ENCODE assay signal across 8 cellular contexts in genomic region chr10:71772832-71773220, GRCh38. TPM values are rescaled to one million over a fixed set of nuclear protein-coding genes. Genes with fewer than 3 reads are reported as not detected.
A peak's percentile ranks its signal among the peaks of the same experiment; 100 is the strongest.
DNase-seq lines count a peak whose midpoint lies in the region; ATAC-seq, FAIRE-seq and TF ChIP-seq lines count a peak whose summit lies in the region.

No MANE protein-coding gene starts in this region.

- ATAC-seq in GM18909 (IDR thresholded peaks at IDR 0.05; ENCODE audit: poor library complexity, unreplicated experiment) (no peak), GM19395 (IDR thresholded peaks at IDR 0.05; ENCODE audit: unreplicated experiment) (no peak)

- DNase-seq in astrocyte (ENCODE audit: low read depth), result no peak
- DNase-seq in kidney epithelial cell (ENCODE audit: low read depth), result no peak
- DNase-seq in NCI-H69 (lab: John Stamatoyannopoulos, UW), result no peak
- no peak for DNase-seq in NCI-H748 treated with DMSO at 0.1 percent for 48 hours (lab: John Stamatoyannopoulos, UW)

- peaks cover 17% of the 10 kb centered on the region for H3K4me1 Mint-ChIP-seq in astrocyte (ENCODE audit: low read depth, unreplicated experiment)

- peak overlapping the region; percentile 82 for H3K4me2 ChIP-seq in KMS-11
- H3K4me2 ChIP-seq in astrocyte (ENCODE audit: low read length), result peak overlapping the region; percentile 86

- H3K9ac ChIP-seq in KMS-11 (no peak overlapping the region), astrocyte (ENCODE audit: low read length) (peak overlapping the region; percentile 68), subcutaneous abdominal adipose tissue (ENCODE audit: low read length in 5 of 5) (peak overlapping the region; percentile 80 to 98 (median 83))

- H3K4me1 ChIP-seq in KMS-11 (ENCODE audit: low read depth, poor library complexity, severe bottlenecking) (peaks cover 6% of the 10 kb centered on the region), astrocyte (ENCODE audit: insufficient read depth, low read length) (peaks cover 22% of the 10 kb centered on the region), subcutaneous abdominal adipose tissue (ENCODE audit: control insufficient read depth in 5 of 5, insufficient read depth in 5 of 5, low read length in 5 of 5) (peaks cover 26 to 88% (median 76%) of the 10 kb centered on the region in 5 donors)

- H2AFZ ChIP-seq in KMS-11 (ENCODE audit: low read depth) (peak overlapping the region; percentile 83; the same call in 1 of the 2 replicates), astrocyte (ENCODE audit: low read depth, low read length) (peak overlapping the region; percentile 82)

- H3K27me3 ChIP-seq in KMS-11 (ENCODE audit: insufficient read depth, low read depth) (peaks cover 12% of the 10 kb centered on the region; the same call in 1 of the 2 replicates), astrocyte (ENCODE audit: insufficient read depth, low read length) (no peaks in the 10 kb centered on the region), kidney epithelial cell (ENCODE audit: control insufficient read depth, insufficient read depth, low read length) (no peaks in the 10 kb centered on the region), subcutaneous abdominal adipose tissue (ENCODE audit: control insufficient read depth in 5 of 5, insufficient read depth in 4 of 5, low read length in 5 of 5) (no peaks in the 10 kb centered on the region)

- no peak overlapping the region for H3K27ac Mint-ChIP-seq in astrocyte (ENCODE audit: unreplicated experiment)

- TF ChIP-seq CTCF in KMS-11 (conservative IDR thresholded peaks at IDR 0.05; ENCODE audit: low read depth, low read length) (no peak), astrocyte (IDR thresholded peaks at IDR 0.05; ENCODE audit: insufficient read depth, low read depth, low read length) (no peak), kidney epithelial cell (IDR thresholded peaks at IDR 0.05; ENCODE audit: insufficient read depth, low read length, poor library complexity, severe bottlenecking) (no peak)

- no peak overlapping the region for H3K27ac ChIP-seq in KMS-11
- H3K27ac ChIP-seq in astrocyte (ENCODE audit: low read depth, low read length), result no peak overlapping the region
- H3K27ac ChIP-seq in subcutaneous abdominal adipose tissue (ENCODE audit: low read depth, low read length), result peak overlapping the region; percentile 96

- H3K4me3 ChIP-seq in KMS-11 (IDR thresholded peaks at IDR 0.05; ENCODE audit: insufficient read depth, low read depth, low read length) (no peak overlapping the region), astrocyte (ENCODE audit: insufficient read depth, low read depth, low read length) (peak overlapping the region; percentile 52), kidney epithelial cell (ENCODE audit: low read depth, low read length) (peak overlapping the region; percentile 35), subcutaneous abdominal adipose tissue (ENCODE audit: low read depth in 1 of 5, low read length in 5 of 5) (peak overlapping the region; percentile 83 to 98 (median 86))

- no peaks in the 10 kb centered on the region for H3K36me3 ChIP-seq in KMS-11 (ENCODE audit: insufficient read depth)
- no peaks in the 10 kb centered on the region for H3K36me3 ChIP-seq in astrocyte (ENCODE audit: insufficient read depth, low read length)
- no peaks in the 10 kb centered on the region for H3K36me3 ChIP-seq in kidney epithelial cell (ENCODE audit: control insufficient read depth, insufficient read depth, low read length)
- peaks cover 0 to 6% (median 4%) of the 10 kb centered on the region in 5 donors for H3K36me3 ChIP-seq in subcutaneous abdominal adipose tissue (ENCODE audit: control insufficient read depth in 5 of 5, insufficient read depth in 5 of 5, low read length in 5 of 5)

- no peak for FAIRE-seq in astrocyte (lab: Jason Lieb, UNC)

- H4K20me1 ChIP-seq in KMS-11 (ENCODE audit: insufficient read depth), result no peaks in the 10 kb centered on the region
- H4K20me1 ChIP-seq in astrocyte (ENCODE audit: insufficient read depth, low read length), result no peaks in the 10 kb centered on the region

- H3K9me3 ChIP-seq in astrocyte (ENCODE audit: insufficient read depth, low read depth, low read length) (no peaks in the 10 kb centered on the region), subcutaneous abdominal adipose tissue (ENCODE audit: control insufficient read depth in 5 of 5, low read length in 5 of 5) (no peaks in the 10 kb centered on the region)

- peaks cover 3% of the 10 kb centered on the region for H3K9me3 Mint-ChIP-seq in astrocyte (ENCODE audit: unreplicated experiment)

- peaks cover 1% of the 10 kb centered on the region for H3K36me3 Mint-ChIP-seq in astrocyte (ENCODE audit: low read depth, unreplicated experiment)

- H3K79me2 ChIP-seq in KMS-11 (ENCODE audit: insufficient read depth, low read depth) (no peaks in the 10 kb centered on the region), astrocyte (ENCODE audit: insufficient read depth, low read length) (no peaks in the 10 kb centered on the region)

- peaks cover 36% of the 10 kb centered on the region for H3K27me3 Mint-ChIP-seq in astrocyte (ENCODE audit: low read depth, unreplicated experiment)

- H3K4me3 Mint-ChIP-seq in astrocyte (ENCODE audit: unreplicated experiment), result peak overlapping the region; percentile 34

RNA-seq across cellular contexts. Expression of gene VSIR, which starts 0.5 kb away (rescaled TPM):
- 2.9 and 3.4 TPM in 2 replicates for total RNA-seq in astrocyte
- total RNA-seq in kidney epithelial cell, result 1.1 and 2.8 TPM in 2 replicates

RNA-seq across cellular contexts. Expression of gene C10orf105, which starts 53.2 kb away (rescaled TPM):
- total RNA-seq in astrocyte, result not detected in 2 replicates
- total RNA-seq in kidney epithelial cell, result not detected in 2 replicates
